Comparison of ENCODE assay signal across 28 cellular contexts in the genomic region with DNA sequence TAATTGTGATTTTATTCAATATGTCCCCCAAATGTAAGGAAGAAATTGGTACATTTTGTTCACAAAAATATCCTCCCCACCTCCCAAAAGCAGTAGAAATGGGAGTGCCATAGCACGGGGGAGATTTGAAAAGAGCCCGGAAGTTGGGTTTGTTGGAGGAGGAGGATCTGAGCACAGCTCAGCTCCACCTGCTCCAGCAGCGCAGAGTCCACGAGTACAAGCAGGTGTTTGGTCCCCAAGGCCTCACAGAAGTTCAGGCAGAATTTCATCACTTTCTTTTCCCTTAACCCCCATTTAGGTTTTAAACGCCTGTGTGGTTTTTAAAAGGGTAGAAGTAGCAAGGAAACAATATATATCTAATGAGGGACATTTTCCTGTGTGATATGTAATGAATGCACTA. TPM values are rescaled to one million over a fixed set of nuclear protein-coding genes. Genes with fewer than 3 reads are reported as not detected.
A peak's percentile ranks its signal among the peaks of the same experiment; 100 is the strongest.
DNase-seq lines count a peak whose midpoint lies in the region; ATAC-seq and TF ChIP-seq lines count a peak whose summit lies in the region.
"Had no signal": no experiment of that assay in that cellular context is flagged by ENCODE, and none has a peak within 500 bp of the region (broad histone marks: within the 10 kb centered on the region; RNA-seq: fewer than 3 reads in every experiment).

No MANE protein-coding gene starts in this region.

- intact Hi-C loops in left colon (cut with DNase I, micrococcal nuclease) (no loop called here), gastrocnemius medialis (cut with DNase I; ENCODE audit: low total_unique reads) (no loop called here)

- no peak overlapping the region for H3K4me3 ChIP-seq in gastrocnemius medialis
- H3K4me3 ChIP-seq: body of pancreas, left ventricle myocardium inferior had no signal

- H3K9me3 ChIP-seq in gastrocnemius medialis = no peaks in the 10 kb centered on the region
- H3K9me3 ChIP-seq: body of pancreas, left ventricle myocardium inferior had no signal

- H3K36me3 ChIP-seq in gastrocnemius medialis = peaks cover 0 to 6% of the 10 kb centered on the region in 2 donors

- H3K27ac ChIP-seq in gastrocnemius medialis = no peak overlapping the region
- H3K27ac ChIP-seq: body of pancreas, left ventricle myocardium inferior, parathyroid adenoma had no signal

- no peak for TF ChIP-seq CTCF in gastrocnemius medialis (IDR thresholded peaks at IDR 0.05 in 4 of 5, conservative IDR thresholded peaks at IDR 0.05 in 1 of 5)

- H3K4me1 ChIP-seq in gastrocnemius medialis = no peaks in the 10 kb centered on the region
- H3K4me1 ChIP-seq: parathyroid adenoma had no signal

- H3K27me3 ChIP-seq in gastrocnemius medialis = no peaks in the 10 kb centered on the region
- H3K27me3 ChIP-seq: body of pancreas had no signal

- in situ Hi-C loops in gastrocnemius medialis (cut with MboI; ENCODE audit: low sequenced_read_pairs in 4 of 4) = no loop called here

- ATAC-seq in left colon (peak; percentile 75), gastrocnemius medialis (no peak), GM18498 (IDR thresholded peaks at IDR 0.05; ENCODE audit: unreplicated experiment) (no peak)
- ATAC-seq: activated CD4-positive, alpha-beta T cell treated with anti-CD3 and anti-CD28 coated beads for 36 hours; activated CD8-positive, alpha-beta T cell treated with anti-CD3 and anti-CD28 coated beads, Interleukin-2, amount 10 ng/mL, durations not matched to agents 7 days and 5 days; activated T-helper 17 cell treated with anti-CD3 and anti-CD28 coated beads, Interleukin-2, amount 50 U/mL, for 72 hours; body of pancreas; PC-3; SK-N-SH treated with all-trans-retinoic acid at 6 μM for 48 hours; stimulated activated naive CD8-positive, alpha-beta T cell treated with anti-CD3 and anti-CD28 coated beads, Interleukin-15, Interleukin-2, amounts not matched to agents 100 U/mL and 50 U/mL, for 24 hours had no signal

- DNase-seq in NCI-H1417 (lab: John Stamatoyannopoulos, UW) = peak; percentile 40 to 79 (median 65)
- DNase-seq in NCI-H1417 treated with DMSO at 0.1 percent for 48 hours (lab: John Stamatoyannopoulos, UW) = no peak
- peak; percentile 28 for DNase-seq in NCI-H1105 (lab: John Stamatoyannopoulos, UW)
- peak; percentile 81 for DNase-seq in NCI-H510A (lab: John Stamatoyannopoulos, UW)
- no peak for DNase-seq in left colon
- DNase-seq in gastrocnemius medialis = no peak
- no peak for DNase-seq in activated effector memory CD4-positive, alpha-beta T cell treated with anti-CD3 and anti-CD28 coated beads, Interleukin-2, amount 50 U/mL, for 16 hours
- DNase-seq: 8988T; activated CD4-positive, alpha-beta T cell treated with anti-CD3 and anti-CD28 coated beads for 36 hours; activated CD8-positive, alpha-beta T cell treated with anti-CD3 and anti-CD28 coated beads, Interleukin-2, amount 10 ng/mL, durations not matched to agents 7 days and 5 days; activated naive CD4-positive, alpha-beta T cell treated with anti-CD3 and anti-CD28 coated beads, Interleukin-2, amount 50 U/mL, for 16 hours; body of pancreas; Calu3; EL; KBM-7; left ventricle myocardium inferior; mesenchymal stem cell; NCI-H1694 treated with DMSO at 0.1 percent for 48 hours; NCI-H446 treated with DMSO at 0.1 percent for 48 hours; NK-92 treated with Interleukin-12 subunit alpha and Interleukin-12 subunit beta, amount 100 ng/mL, for 24 hours; PC-3; stimulated activated CD4-positive, alpha-beta T cell treated with anti-CD3 and anti-CD28 coated beads, Interleukin-2, amount 100 ng/mL, for 24 hours; stimulated activated naive CD8-positive, alpha-beta T cell treated with anti-CD3 and anti-CD28 coated beads, Interleukin-15, Interleukin-2, amounts not matched to agents 100 U/mL and 50 U/mL, for 24 hours; T-helper 2 cell had no signal

- no peak for TF ChIP-seq POLR2A in gastrocnemius medialis (IDR thresholded peaks at IDR 0.05)

RNA-seq across cellular contexts. Expression of a gene that starts 55.9 kb away (rescaled TPM):
- total RNA-seq in left colon (100 to 1,000 TPM in 1 of 2 donors, 10 to 100 TPM in 1; 74.2 to 105 TPM), gastrocnemius medialis (10 to 100 TPM; 36.6 to 57.4 (median 53.1) TPM)

RNA-seq across cellular contexts. Expression of a gene that starts 57.8 kb away (rescaled TPM):
- total RNA-seq in left colon = 10 to 100 TPM; 21.3 to 25.8 TPM
- total RNA-seq in gastrocnemius medialis = 10 to 100 TPM; 23.2 to 30.5 (median 24.4) TPM

Comparison
In these comparisons a context has a peak if more than half of its experiments do, and no peak if none do; other contexts are left out.
1. DNase-seq: peak in NCI-H1417 (3 of 3), NCI-H1105 (single experiment) and NCI-H510A (single experiment); none in NCI-H1417 treated with DMSO at 0.1 percent for 48 hours (single experiment), left colon (0 of 2), gastrocnemius medialis (0 of 2) and activated effector memory CD4-positive, alpha-beta T cell treated with anti-CD3 and anti-CD28 coated beads, Interleukin-2, amount 50 U/mL, for 16 hours (single experiment).